In genomic region chr6:23420659-23421350, GRCh38 we compare ENCODE assay signal across 23 cellular contexts.
A peak's percentile ranks its signal among the peaks of the same experiment; 100 is the strongest.
DNase-seq lines count a peak whose midpoint lies in the region; ATAC-seq, FAIRE-seq and TF ChIP-seq lines count a peak whose summit lies in the region.
"Had no signal": no experiment of that assay in that cellular context is flagged by ENCODE, and none has a peak within 500 bp of the region (broad histone marks: within the 10 kb centered on the region; RNA-seq: fewer than 3 reads in every experiment).

No MANE protein-coding gene starts in this region.

- H3K4me2 ChIP-seq in PC-3 (ENCODE audit: low read length) (0 out of 2 replicates have a peak overlapping the region, but pooled peaks have one; percentile 11), mammary epithelial cell (ENCODE audit: insufficient read depth, low read depth, low read length) (no peak overlapping the region), HepG2 (ENCODE audit: low read depth, low read length) (no peak overlapping the region)

- H4K20me1 ChIP-seq in PC-3 (ENCODE audit: low read length) = no peaks in the 10 kb centered on the region
- H4K20me1 ChIP-seq in mammary epithelial cell (ENCODE audit: insufficient read depth, low read length) = no peaks in the 10 kb centered on the region
- no peaks in the 10 kb centered on the region for H4K20me1 ChIP-seq in HepG2 (ENCODE audit: insufficient read depth, low read length)

- BruUV-seq in PC-3 (replicated peaks; lab: Mats Ljungman, UMichigan) (no TSS peak), mammary epithelial cell (replicated peaks; lab: Mats Ljungman, UMichigan) (no TSS peak), HepG2 (replicated peaks; lab: Mats Ljungman, UMichigan) (no TSS peak)

- peak; percentile 73 for ATAC-seq in PC-3
- ATAC-seq in foreskin keratinocyte = peak; percentile 95
- peak; percentile 29 for ATAC-seq in upper lobe of right lung
- no peak for ATAC-seq in HepG2
- no peak for ATAC-seq in right cardiac atrium

- CTCF ChIA-PET in PC-3 (lab: Charles Lee) = no interaction called here
- CTCF ChIA-PET in mammary epithelial cell (lab: Charles Lee; ENCODE audit: low non-redundant PET) = no interaction called here
- CTCF ChIA-PET in HepG2 (lab: Yijun Ruan, JAX; ENCODE audit: low intra/inter-chr PET ratio, low total read pairs) = no interaction called here

- no peak for FAIRE-seq in HepG2 (lab: Jason Lieb, UNC)
- FAIRE-seq: A204.1, GM12878, GM19239 had no signal

- H3K36me3 ChIP-seq in PC-3 (ENCODE audit: low read depth, low read length) = no peaks in the 10 kb centered on the region
- no peaks in the 10 kb centered on the region for H3K36me3 ChIP-seq in mammary epithelial cell (ENCODE audit: insufficient read depth, low read length)
- no peaks in the 10 kb centered on the region for H3K36me3 ChIP-seq in upper lobe of right lung
- H3K36me3 ChIP-seq in HepG2 (replicated peaks in 1 of 2; ENCODE audit: control insufficient read depth in 1 of 2, insufficient read depth in 2 of 2, low read length in 2 of 2) = no peaks in the 10 kb centered on the region
- H3K36me3 ChIP-seq: BE2C, HAP-1 had no signal

- no peak for TF ChIP-seq EP300 in HepG2 (IDR thresholded peaks at IDR 0.05; ENCODE audit: low read depth in 2 of 2, low read length in 2 of 2)
- TF ChIP-seq EP300 in HepG2 (CRISPR knock-in tag; IDR thresholded peaks at IDR 0.05; ENCODE audit: borderline replicate concordance) = no peak

- H3K27ac ChIP-seq in PC-3 (ENCODE audit: low read length) (peak overlapping the region; percentile 45), mammary epithelial cell (ENCODE audit: insufficient read depth, low read depth, low read length) (no peak overlapping the region), foreskin keratinocyte (peak overlapping the region; percentile 60), upper lobe of right lung (no peak overlapping the region), HepG2 (ENCODE audit: extremely low read length, insufficient read depth, low read length) (no peak overlapping the region), right cardiac atrium (ENCODE audit: low read length) (no peak overlapping the region)
- H3K27ac ChIP-seq: GM23248, HL-60 had no signal

- DNase-seq in PC-3 (peak; percentile 74), mammary epithelial cell (peak; percentile 37), foreskin keratinocyte (peak; percentile 88 to 96), upper lobe of right lung (no peak), HepG2 (ENCODE audit: low spot score) (no peak), right cardiac atrium (no peak)
- DNase-seq in activated effector memory CD4-positive, alpha-beta T cell treated with anti-CD3 and anti-CD28 coated beads, Interleukin-2, amount 50 U/mL, for 16 hours = no peak
- DNase-seq: ACHN; BE2C; C1 segment of cervical spinal cord; CD4-positive, CD25-positive, alpha-beta regulatory T cell; CD8-positive, alpha-beta memory T cell; COR-L47; DMS 273 treated with DMSO at 0.1 percent for 48 hours; DMS53; DND-41; EL; GM23248 had no signal

- H3K9me2 ChIP-seq in PC-3 (replicated peaks; ENCODE audit: low read length) = no peaks in the 10 kb centered on the region

- dilution Hi-C loops in mammary epithelial cell (cut with HindIII; ENCODE audit: low sequenced_read_pairs) = no loop called here

- H3K27me3 ChIP-seq in PC-3 (ENCODE audit: low read length) (no peaks in the 10 kb centered on the region), mammary epithelial cell (ENCODE audit: insufficient read depth, low read length) (no peaks in the 10 kb centered on the region), foreskin keratinocyte (no peaks in the 10 kb centered on the region), upper lobe of right lung (no peaks in the 10 kb centered on the region), HepG2 (ENCODE audit: control insufficient read depth in 1 of 2, insufficient read depth in 2 of 2, low read length in 2 of 2) (no peaks in the 10 kb centered on the region), right cardiac atrium (ENCODE audit: control insufficient read depth, insufficient read depth) (no peaks in the 10 kb centered on the region)
- H3K27me3 ChIP-seq: BE2C had no signal

- peaks cover 16% of the 10 kb centered on the region for H3K4me1 ChIP-seq in PC-3 (ENCODE audit: insufficient read depth, low read length)
- H3K4me1 ChIP-seq in mammary epithelial cell (ENCODE audit: insufficient read depth, low read length) = no peaks in the 10 kb centered on the region
- peaks cover 9% of the 10 kb centered on the region for H3K4me1 ChIP-seq in foreskin keratinocyte
- no peaks in the 10 kb centered on the region for H3K4me1 ChIP-seq in upper lobe of right lung
- no peaks in the 10 kb centered on the region for H3K4me1 ChIP-seq in HepG2 (ENCODE audit: insufficient read depth, low read length)
- no peaks in the 10 kb centered on the region for H3K4me1 ChIP-seq in right cardiac atrium (ENCODE audit: control insufficient read depth, insufficient read depth, low read length)
- H3K4me1 ChIP-seq: BE2C, HAP-1 had no signal

- H3K9ac ChIP-seq in PC-3 (ENCODE audit: low read length) (no peak overlapping the region), mammary epithelial cell (ENCODE audit: insufficient read depth, low read length) (no peak overlapping the region), HepG2 (ENCODE audit: insufficient read depth, low read depth, low read length) (no peak overlapping the region)
- H3K9ac ChIP-seq: GM23248 had no signal

- no peaks in the 10 kb centered on the region for H3K9me3 ChIP-seq in PC-3 (ENCODE audit: low read length)
- H3K9me3 ChIP-seq in mammary epithelial cell (replicated peaks; ENCODE audit: insufficient read depth, low read length) = no peaks in the 10 kb centered on the region
- no peaks in the 10 kb centered on the region for H3K9me3 ChIP-seq in upper lobe of right lung
- peaks cover 40% of the 10 kb centered on the region for H3K9me3 ChIP-seq in HepG2 (ENCODE audit: low read length)
- no peaks in the 10 kb centered on the region for H3K9me3 ChIP-seq in right cardiac atrium (ENCODE audit: control insufficient read depth, low read length)
- H3K9me3 ChIP-seq: BE2C, HAP-1 had no signal

- in situ Hi-C loops in mammary epithelial cell (cut with MboI; ENCODE audit: low sequenced_read_pairs in 2 of 2) = no loop called here
- in situ Hi-C loops in HepG2 (cut with HindIII; ENCODE audit: extremely low pct_ligation_motif_present, low pct_unique_long_range_greater_than_20kb) = no loop called here

- H3K4me3 ChIP-seq in PC-3 (ENCODE audit: low read length) = no peak overlapping the region
- no peak overlapping the region for H3K4me3 ChIP-seq in mammary epithelial cell (replicated peaks in 1 of 3; ENCODE audit: insufficient read depth in 1 of 3, low read depth in 2 of 3, low read length in 3 of 3)
- no peak overlapping the region for H3K4me3 ChIP-seq in upper lobe of right lung
- no peak overlapping the region for H3K4me3 ChIP-seq in HepG2 (replicated peaks in 1 of 3; ENCODE audit: insufficient read depth in 1 of 3, low read depth in 2 of 3, low read length in 3 of 3)
- no peak overlapping the region for H3K4me3 ChIP-seq in right cardiac atrium (ENCODE audit: low read length)
- H3K4me3 ChIP-seq: GM12878, GM23248, HAP-1 had no signal

- POLR2A ChIA-PET in PC-3 (lab: Charles Lee; ENCODE audit: unreplicated experiment) (interaction anchor here (0.5 kb wide), 1 partner anchor 1471 kb away, joined by 5 read pairs; no protein-coding TSS in a partner anchor), HepG2 (lab: Yijun Ruan, JAX) (no interaction called here)

- TF ChIP-seq POLR2A in HepG2 (IDR thresholded peaks at IDR 0.05; ENCODE audit: insufficient read depth in 1 of 2, low read depth in 2 of 2, low read length in 2 of 2) = no peak

- 30% methylated on average over 4 of the region's 4 CpGs for WGBS in mammary epithelial cell (ENCODE audit: low coverage, missing lambda C conversion rate)
- WGBS in HepG2 (ENCODE audit: low lambda C conversion rate) = 26% methylated on average over 3 of the region's 4 CpGs
- WGBS in right cardiac atrium = 92% methylated on average over 4 of the region's 4 CpGs

- H2AFZ ChIP-seq in PC-3 (ENCODE audit: low read length) (no peak overlapping the region; the same call in 1 of the 2 replicates), mammary epithelial cell (ENCODE audit: low read depth, low read length) (peak overlapping the region; percentile 30), HepG2 (ENCODE audit: low read length) (no peak overlapping the region)
- H2AFZ ChIP-seq: GM23248 had no signal

- no peaks in the 10 kb centered on the region for H3F3A ChIP-seq in PC-3 (ENCODE audit: low read length, unreplicated experiment)

- TF ChIP-seq RAD21 in HepG2 (CRISPR knock-in tag; IDR thresholded peaks at IDR 0.05) = no peak

- H3K79me2 ChIP-seq in PC-3 (ENCODE audit: low read length) = no peaks in the 10 kb centered on the region
- H3K79me2 ChIP-seq in mammary epithelial cell (ENCODE audit: insufficient read depth, low read length) = no peaks in the 10 kb centered on the region
- H3K79me2 ChIP-seq in HepG2 (ENCODE audit: insufficient read depth, low read length) = no peaks in the 10 kb centered on the region

- TF ChIP-seq CTCF in PC-3 (conservative IDR thresholded peaks at IDR 0.05; ENCODE audit: low read depth, low read length) (no peak), mammary epithelial cell (conservative IDR thresholded peaks at IDR 0.05 in 1 of 2, IDR thresholded peaks at IDR 0.05 in 1 of 2; ENCODE audit: extremely low read depth in 1 of 2, insufficient read depth in 1 of 2, low read depth in 1 of 2, low read length in 2 of 2) (no peak), foreskin keratinocyte (conservative IDR thresholded peaks at IDR 0.05) (no peak), upper lobe of right lung (IDR thresholded peaks at IDR 0.05) (no peak), HepG2 (CRISPR knock-in tag; IDR thresholded peaks at IDR 0.05) (no peak)

- intact Hi-C loops in PC-3 (cut with micrococcal nuclease) (no loop called here), mammary epithelial cell (cut with micrococcal nuclease) (no loop called here), upper lobe of right lung (cut with DNase I) (no loop called here), HepG2 (cut with micrococcal nuclease; ENCODE audit: unreplicated experiment) (no loop called here), right cardiac atrium (cut with DNase I) (no loop called here)

TF ChIP-seq in HepG2, 621 proteins besides CTCF, POLR2A, EP300 and RAD21 (continues in another document):
- TF ChIP-seq NFE2L2 (IDR thresholded peaks at IDR 0.05; ENCODE audit: low read length) = no peak
- no peak for TF ChIP-seq MEIS2 (CRISPR knock-in tag; IDR thresholded peaks at IDR 0.05)
- TF ChIP-seq ZBTB46 (CRISPR knock-in tag; IDR thresholded peaks at IDR 0.05; ENCODE audit: borderline replicate concordance) = no peak

Comparison
In these comparisons a context has a peak if more than half of its experiments do, and no peak if none do; other contexts are left out.
1. ATAC-seq: peak in PC-3 (single experiment), foreskin keratinocyte (single experiment) and upper lobe of right lung (single experiment); none in HepG2 (single experiment) and right cardiac atrium (0 of 2).
2. DNase-seq: peak in PC-3 (single experiment), mammary epithelial cell (single experiment) and foreskin keratinocyte (2 of 2); none in upper lobe of right lung (single experiment), HepG2 (single experiment), right cardiac atrium (0 of 3) and activated effector memory CD4-positive, alpha-beta T cell treated with anti-CD3 and anti-CD28 coated beads, Interleukin-2, amount 50 U/mL, for 16 hours (single experiment).
3. H3K27ac ChIP-seq: peak in PC-3 (single experiment) and foreskin keratinocyte (single experiment); none in mammary epithelial cell (single experiment), upper lobe of right lung (single experiment), HepG2 (single experiment) and right cardiac atrium (single experiment).